ENCODE assay signal across 23 cellular contexts in genomic region chr6:28553384-28553985, GRCh38. TPM values are rescaled to one million over a fixed set of nuclear protein-coding genes. Genes with fewer than 3 reads are reported as not detected.
DNase-seq lines count a peak whose midpoint lies in the region; ATAC-seq and TF ChIP-seq lines count a peak whose summit lies in the region.
"Had no signal": no experiment of that assay in that cellular context is flagged by ENCODE, and none has a peak within 500 bp of the region (broad histone marks: within the 10 kb centered on the region; RNA-seq: fewer than 3 reads in every experiment).

No MANE protein-coding gene starts in this region.

- H3K4me1 Mint-ChIP-seq in activated T-helper 1 cell treated with anti-CD3 and anti-CD28 coated beads, Interleukin-12 subunit alpha, Interleukin-12 subunit beta, Interleukin-2, Interleukin-4 antibody, amounts not matched to agents 30 ng/mL and 10 ng/mL and 1 ng/mL, durations not matched to agents 14 hours and 24 hours and 36 hours (ENCODE audit: low read depth) = peaks cover 6% of the 10 kb centered on the region

- no peaks in the 10 kb centered on the region for H3K9me2 ChIP-seq in MM.1S (replicated peaks; ENCODE audit: insufficient read depth, low read length)

- H4K20me1 ChIP-seq in osteoblast (ENCODE audit: insufficient read depth, low read length) (no peaks in the 10 kb centered on the region), MM.1S (ENCODE audit: insufficient read depth, low read length) (no peaks in the 10 kb centered on the region)

- no peaks in the 10 kb centered on the region for H3K79me2 ChIP-seq in osteoblast (ENCODE audit: insufficient read depth, low read length)
- H3K79me2 ChIP-seq in MM.1S (ENCODE audit: low read length) = no peaks in the 10 kb centered on the region

- H3K4me2 ChIP-seq in osteoblast (ENCODE audit: insufficient read depth, low read length) (peak overlapping the region; percentile 61), MM.1S (ENCODE audit: low read depth, low read length) (no peak overlapping the region)
- H3K4me2 ChIP-seq: smooth muscle cell had no signal

- H2AFZ ChIP-seq in osteoblast (ENCODE audit: low read length) (peak overlapping the region; percentile 19), MM.1S (ENCODE audit: low read length) (no peak overlapping the region)

- H3K36me3 ChIP-seq in H7 (replicated peaks; ENCODE audit: control insufficient read depth, insufficient read depth, low read length) (no peaks in the 10 kb centered on the region), iPS-15b (ENCODE audit: control insufficient read depth, insufficient read depth, low read length) (no peaks in the 10 kb centered on the region), osteoblast (ENCODE audit: insufficient read depth, low read length) (no peaks in the 10 kb centered on the region), lower lobe of right lung (no peaks in the 10 kb centered on the region), MM.1S (replicated peaks; ENCODE audit: insufficient read depth, low read length) (no peaks in the 10 kb centered on the region)
- H3K36me3 ChIP-seq: cardiac muscle cell, esophagus squamous epithelium, prostate gland, upper lobe of right lung had no signal

- H3K27me3 Mint-ChIP-seq in activated T-helper 1 cell treated with anti-CD3 and anti-CD28 coated beads, Interleukin-12 subunit alpha, Interleukin-12 subunit beta, Interleukin-2, Interleukin-4 antibody, amounts not matched to agents 30 ng/mL and 10 ng/mL and 1 ng/mL, durations not matched to agents 14 hours and 24 hours and 36 hours (ENCODE audit: insufficient read depth) = peaks cover 39% of the 10 kb centered on the region

- no peak overlapping the region for H3K4me3 Mint-ChIP-seq in activated T-helper 1 cell treated with anti-CD3 and anti-CD28 coated beads, Interleukin-12 subunit alpha, Interleukin-12 subunit beta, Interleukin-2, Interleukin-4 antibody, amounts not matched to agents 30 ng/mL and 10 ng/mL and 1 ng/mL, durations not matched to agents 14 hours and 24 hours and 36 hours
- H3K4me3 Mint-ChIP-seq: activated naive CD8-positive, alpha-beta T cell treated with anti-CD3 and anti-CD28 coated beads, Interleukin-2, amount 50 U/mL, for 24 hours had no signal

- H3K4me1 ChIP-seq in iPS-15b (ENCODE audit: control insufficient read depth, insufficient read depth, low read length) (no peaks in the 10 kb centered on the region), osteoblast (ENCODE audit: insufficient read depth, low read length) (no peaks in the 10 kb centered on the region), lower lobe of right lung (no peaks in the 10 kb centered on the region), MM.1S (ENCODE audit: low read length) (no peaks in the 10 kb centered on the region)
- H3K4me1 ChIP-seq: esophagus squamous epithelium, prostate gland, upper lobe of right lung had no signal

- H3K9ac ChIP-seq in iPS-15b (ENCODE audit: low read depth, low read length) (no peak overlapping the region), MM.1S (ENCODE audit: low read length) (no peak overlapping the region)

- H3K27me3 ChIP-seq in H7 (ENCODE audit: control insufficient read depth, insufficient read depth, low read length) (peaks cover 36% of the 10 kb centered on the region), iPS-15b (ENCODE audit: control insufficient read depth, insufficient read depth, low read length) (peaks cover 47% of the 10 kb centered on the region), osteoblast (ENCODE audit: insufficient read depth, low read length) (no peaks in the 10 kb centered on the region), lower lobe of right lung (ENCODE audit: low read depth) (peaks cover 4% of the 10 kb centered on the region), MM.1S (replicated peaks; ENCODE audit: insufficient read depth, low read length) (no peaks in the 10 kb centered on the region)
- H3K27me3 ChIP-seq: cardiac muscle cell had no signal

- H3F3A ChIP-seq in MM.1S (ENCODE audit: insufficient read depth, low read length) = no peaks in the 10 kb centered on the region

- H3K9me3 Mint-ChIP-seq in activated T-helper 1 cell treated with anti-CD3 and anti-CD28 coated beads, Interleukin-12 subunit alpha, Interleukin-12 subunit beta, Interleukin-2, Interleukin-4 antibody, amounts not matched to agents 30 ng/mL and 10 ng/mL and 1 ng/mL, durations not matched to agents 14 hours and 24 hours and 36 hours = no peaks in the 10 kb centered on the region
- H3K9me3 Mint-ChIP-seq: activated naive CD8-positive, alpha-beta T cell treated with anti-CD3 and anti-CD28 coated beads, Interleukin-2, amount 50 U/mL, for 24 hours; stimulated activated naive CD8-positive, alpha-beta T cell treated with anti-CD3 and anti-CD28 coated beads, Interleukin-15, amount 100 ng/mL, for 72 hours had no signal

- H3K4me3 ChIP-seq in H7 (ENCODE audit: insufficient read depth, low read depth, low read length) = peak overlapping the region; percentile 40; the same call in 1 of the 2 replicates
- H3K4me3 ChIP-seq in iPS-15b (ENCODE audit: low read depth, low read length) = peak overlapping the region; percentile 71
- H3K4me3 ChIP-seq in osteoblast (ENCODE audit: insufficient read depth, low read length) = peak overlapping the region; percentile 38
- no peak overlapping the region for H3K4me3 ChIP-seq in lower lobe of right lung
- no peak overlapping the region for H3K4me3 ChIP-seq in MM.1S (ENCODE audit: low read length)
- H3K4me3 ChIP-seq: cardiac muscle cell, esophagus squamous epithelium, prostate gland, upper lobe of right lung had no signal

- H3K27ac ChIP-seq in osteoblast (ENCODE audit: low read depth, low read length) (no peak overlapping the region), lower lobe of right lung (no peak overlapping the region), MM.1S (ENCODE audit: low read length) (no peak overlapping the region)
- H3K27ac ChIP-seq: cardiac muscle cell, esophagus squamous epithelium, prostate gland, upper lobe of right lung had no signal

- TF ChIP-seq CTCF in osteoblast (IDR thresholded peaks at IDR 0.05; ENCODE audit: extremely low read depth, low read depth, low read length) (no peak), lower lobe of right lung (IDR thresholded peaks at IDR 0.05) (no peak), MM.1S (IDR thresholded peaks at IDR 0.05; ENCODE audit: low read length) (no peak)

- intact Hi-C loops in activated T-helper 1 cell treated with anti-CD3 and anti-CD28 coated beads, Interleukin-12 subunit alpha, Interleukin-12 subunit beta, Interleukin-2, Interleukin-4 antibody, amounts not matched to agents 30 ng/mL and 10 ng/mL and 1 ng/mL, durations not matched to agents 14 hours and 24 hours and 36 hours (cut with micrococcal nuclease) = no loop called here
- intact Hi-C loops in lower lobe of right lung (cut with DNase I) = no loop called here

- H3K27ac Mint-ChIP-seq in activated T-helper 1 cell treated with anti-CD3 and anti-CD28 coated beads, Interleukin-12 subunit alpha, Interleukin-12 subunit beta, Interleukin-2, Interleukin-4 antibody, amounts not matched to agents 30 ng/mL and 10 ng/mL and 1 ng/mL, durations not matched to agents 14 hours and 24 hours and 36 hours = peak overlapping the region; percentile 2
- H3K27ac Mint-ChIP-seq: activated naive CD8-positive, alpha-beta T cell treated with anti-CD3 and anti-CD28 coated beads, Interleukin-2, amount 50 U/mL, for 24 hours; stimulated activated naive CD8-positive, alpha-beta T cell treated with anti-CD3 and anti-CD28 coated beads, Interleukin-15, amount 100 ng/mL, for 72 hours had no signal

- no peaks in the 10 kb centered on the region for H3K9me3 ChIP-seq in iPS-15b (ENCODE audit: control insufficient read depth, insufficient read depth, low read length)
- no peaks in the 10 kb centered on the region for H3K9me3 ChIP-seq in osteoblast (ENCODE audit: low read depth, low read length)
- no peaks in the 10 kb centered on the region for H3K9me3 ChIP-seq in lower lobe of right lung
- H3K9me3 ChIP-seq in MM.1S (replicated peaks; ENCODE audit: insufficient read depth, low read length) = no peaks in the 10 kb centered on the region
- H3K9me3 ChIP-seq: esophagus squamous epithelium, prostate gland, upper lobe of right lung had no signal

- H3K36me3 Mint-ChIP-seq in activated T-helper 1 cell treated with anti-CD3 and anti-CD28 coated beads, Interleukin-12 subunit alpha, Interleukin-12 subunit beta, Interleukin-2, Interleukin-4 antibody, amounts not matched to agents 30 ng/mL and 10 ng/mL and 1 ng/mL, durations not matched to agents 14 hours and 24 hours and 36 hours (ENCODE audit: low read depth) = no peaks in the 10 kb centered on the region

- ATAC-seq in HG02571 (IDR thresholded peaks at IDR 0.05; ENCODE audit: unreplicated experiment) (no peak), lower lobe of right lung (no peak)
- ATAC-seq: activated naive CD8-positive, alpha-beta T cell treated with anti-CD3 and anti-CD28 coated beads, Interleukin-2, amount 50 U/mL, for 24 hours; HCT116; stimulated activated naive CD8-positive, alpha-beta T cell treated with anti-CD3 and anti-CD28 coated beads, Interleukin-15, amount 100 ng/mL, for 72 hours had no signal

- no peak for DNase-seq in H7
- DNase-seq in activated T-helper 1 cell treated with anti-CD3 and anti-CD28 coated beads, Interleukin-12 subunit alpha, Interleukin-12 subunit beta, Interleukin-2, Interleukin-4 antibody, amounts not matched to agents 30 ng/mL and 10 ng/mL and 1 ng/mL, durations not matched to agents 14 hours and 24 hours and 36 hours (ENCODE audit: low spot score) = no peak
- no peak for DNase-seq in osteoblast (ENCODE audit: insufficient read length, low spot score, missing footprints)
- no peak for DNase-seq in activated gamma-delta T cell (lab: John Stamatoyannopoulos, UW)
- no peak for DNase-seq in lower lobe of right lung
- DNase-seq in MM.1S = no peak
- DNase-seq: activated naive CD8-positive, alpha-beta T cell treated with anti-CD3 and anti-CD28 coated beads, Interleukin-2, amount 50 U/mL, for 24 hours; esophagus squamous epithelium; NCI-H187; NCI-H345; stimulated activated CD4-positive, alpha-beta T cell treated with anti-CD3 and anti-CD28 coated beads, Interleukin-4, amount 100 ng/mL, for 1 hour; stimulated activated naive CD8-positive, alpha-beta T cell treated with anti-CD3 and anti-CD28 coated beads, Interleukin-15, amount 100 ng/mL, for 72 hours; T1000; upper lobe of right lung had no signal

RNA-seq across cellular contexts. Expression of gene GPX5, which starts 27.8 kb away (rescaled TPM):
- total RNA-seq in H7 (2014; rRNA removed; shearing (Covaris generic)) = not detected in 2 replicates
- total RNA-seq in activated T-helper 1 cell treated with anti-CD3 and anti-CD28 coated beads, Interleukin-12 subunit alpha, Interleukin-12 subunit beta, Interleukin-2, Interleukin-4 antibody, amounts not matched to agents 30 ng/mL and 10 ng/mL and 1 ng/mL, durations not matched to agents 14 hours and 24 hours and 36 hours = not detected in 2 replicates
- total RNA-seq in osteoblast (not detected in 2 replicates), lower lobe of right lung (not detected)
- total RNA-seq: esophagus squamous epithelium, G401, lung microvascular endothelial cell, prostate gland, RPMI7951, upper lobe of right lung had no signal

RNA-seq across cellular contexts. Expression of gene GPX6, which starts 37.9 kb away (rescaled TPM):
- not detected in 2 replicates for total RNA-seq in H7 (2014; rRNA removed; shearing (Covaris generic))
- total RNA-seq in activated T-helper 1 cell treated with anti-CD3 and anti-CD28 coated beads, Interleukin-12 subunit alpha, Interleukin-12 subunit beta, Interleukin-2, Interleukin-4 antibody, amounts not matched to agents 30 ng/mL and 10 ng/mL and 1 ng/mL, durations not matched to agents 14 hours and 24 hours and 36 hours = not detected in 2 replicates
- total RNA-seq in osteoblast (not detected in 2 replicates), lower lobe of right lung (not detected)
- total RNA-seq: cardiac muscle cell, esophagus squamous epithelium, G401, lung microvascular endothelial cell, RPMI7951, smooth muscle cell, upper lobe of right lung had no signal

Comparison
In these comparisons a context has a peak if more than half of its experiments do, and no peak if none do; other contexts are left out.
1. H3K4me3 ChIP-seq: peak in H7 (single experiment), iPS-15b (single experiment) and osteoblast (single experiment); none in lower lobe of right lung (single experiment) and MM.1S (single experiment).